In the genomic region with DNA sequence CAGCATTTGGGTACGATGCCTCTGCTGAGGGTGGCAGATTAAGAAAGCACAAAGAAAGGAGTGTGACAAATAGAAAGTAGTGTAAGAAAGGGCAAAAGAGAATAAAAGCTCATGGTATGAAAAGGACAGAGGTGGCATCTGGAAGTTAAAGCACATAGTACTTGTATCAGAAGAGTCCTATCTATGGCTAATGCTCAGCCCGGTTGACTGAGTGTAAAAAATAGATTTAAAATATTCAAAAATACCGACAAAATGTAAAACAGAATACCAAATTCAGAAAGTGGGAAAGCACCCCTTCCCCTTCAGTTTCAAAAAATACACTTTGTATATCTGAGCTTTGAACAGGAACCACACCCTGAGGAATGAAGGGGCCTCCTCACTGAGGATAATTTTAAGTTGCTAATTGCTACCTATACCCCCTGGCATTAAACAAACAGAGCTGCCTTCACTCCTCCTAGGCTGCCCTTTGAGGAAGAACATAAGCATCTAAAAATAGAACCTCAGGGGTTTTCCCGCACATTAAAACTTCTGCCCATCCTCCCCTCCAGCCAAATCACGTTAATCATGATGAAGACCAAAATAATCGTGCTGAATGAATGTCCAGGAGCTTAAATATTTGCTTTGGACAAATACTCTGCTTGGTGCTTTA, we compare ENCODE assay signal across 18 cellular contexts. TPM values are rescaled to one million over a fixed set of nuclear protein-coding genes. Genes with fewer than 3 reads are reported as not detected.
DNase-seq lines count a peak whose midpoint lies in the region; ATAC-seq and TF ChIP-seq lines count a peak whose summit lies in the region.
"Had no signal": no experiment of that assay in that cellular context is flagged by ENCODE, and none has a peak within 500 bp of the region (broad histone marks: within the 10 kb centered on the region; RNA-seq: fewer than 3 reads in every experiment).

No MANE protein-coding gene starts in this region.

- no peaks in the 10 kb centered on the region for H3K79me2 ChIP-seq in GM23248 (ENCODE audit: insufficient read depth)
- no peaks in the 10 kb centered on the region for H3K79me2 ChIP-seq in H9 (ENCODE audit: insufficient read depth, low read length)

- H3K4me1 ChIP-seq in CD4-positive, CD25-positive, alpha-beta regulatory T cell (ENCODE audit: control insufficient read depth, insufficient read depth, low read length, poor library complexity, severe bottlenecking): peaks cover 19% of the 10 kb centered on the region
- H3K4me1 ChIP-seq in GM23248 (ENCODE audit: insufficient read depth) (peaks cover 28% of the 10 kb centered on the region), H9 (ENCODE audit: insufficient read depth, low read length) (no peaks in the 10 kb centered on the region)

- H3K27ac Mint-ChIP-seq in CD4-positive, CD25-positive, alpha-beta regulatory T cell: peak overlapping the region in 2 of 3 donors; percentile 48 to 62
- H3K27ac Mint-ChIP-seq in memory B cell (peak overlapping the region; percentile 90), H9 (no peak overlapping the region)
- H3K27ac Mint-ChIP-seq: activated naive CD4-positive, alpha-beta T cell treated with anti-CD3 and anti-CD28 coated beads for 36 hours had no signal

- no peak overlapping the region for H3K4ac ChIP-seq in H9 (ENCODE audit: low read depth, low read length)

- no peak overlapping the region for H3T11ph ChIP-seq in H9 (ENCODE audit: low read length)

- H2AK5ac ChIP-seq in H9 (ENCODE audit: insufficient read length, low read length): no peak overlapping the region

- no peak overlapping the region for H3K23ac ChIP-seq in H9 (ENCODE audit: insufficient read length, low read depth, low read length)

- 0 out of 2 replicates have a peak, but pooled peaks cover 3% of the 10 kb centered on the region for H3K9me2 ChIP-seq in GM23248 (ENCODE audit: insufficient read depth)

- H3K23me2 ChIP-seq in H9 (ENCODE audit: insufficient read length, low read depth, low read length, poor library complexity, severe bottlenecking): no peaks in the 10 kb centered on the region

- no peaks in the 10 kb centered on the region for H3K27me3 Mint-ChIP-seq in CD4-positive, CD25-positive, alpha-beta regulatory T cell
- H3K27me3 Mint-ChIP-seq in memory B cell: no peaks in the 10 kb centered on the region
- no peaks in the 10 kb centered on the region for H3K27me3 Mint-ChIP-seq in H9 (ENCODE audit: low read depth)

- peaks cover 0 to 3% of the 10 kb centered on the region in 2 experiments for H3K9me3 ChIP-seq in CD4-positive, CD25-positive, alpha-beta regulatory T cell (ENCODE audit: control insufficient read depth in 2 of 2, low read length in 2 of 2)
- H3K9me3 ChIP-seq in GM23248 (ENCODE audit: low read depth) (no peaks in the 10 kb centered on the region), H9 (ENCODE audit: control insufficient read depth, low read depth, low read length) (no peaks in the 10 kb centered on the region)
- H3K9me3 ChIP-seq: vagina had no signal

- H3K36me3 ChIP-seq in CD4-positive, CD25-positive, alpha-beta regulatory T cell (ENCODE audit: control insufficient read depth, insufficient read depth, low read length): no peaks in the 10 kb centered on the region
- no peaks in the 10 kb centered on the region for H3K36me3 ChIP-seq in GM23248 (ENCODE audit: low read depth)
- H3K36me3 ChIP-seq: vagina had no signal

- no peak overlapping the region for H3K4me2 ChIP-seq in GM23248 (ENCODE audit: unreplicated experiment)
- H3K4me2 ChIP-seq in H9 (ENCODE audit: insufficient read depth, insufficient read length, low read length): no peak overlapping the region

- no peak overlapping the region for H2BK20ac ChIP-seq in H9 (ENCODE audit: low read depth, low read length, poor library complexity, severe bottlenecking)

- no peak overlapping the region for H4K91ac ChIP-seq in H9 (ENCODE audit: insufficient read length, low read depth, low read length)

- H3K79me1 ChIP-seq in H9 (ENCODE audit: insufficient read depth, low read depth, low read length, poor library complexity, severe bottlenecking): no peaks in the 10 kb centered on the region

- DNase-seq in CD4-positive, CD25-positive, alpha-beta regulatory T cell: no peak
- DNase-seq in GM23248: no peak
- DNase-seq in RPMI7951 (ENCODE audit: low read depth): peak; percentile 64
- peak in 1 of 2 donors; percentile 38 for DNase-seq in memory B cell (ENCODE audit: low spot score in 2 of 2)
- no peak for DNase-seq in H9
- DNase-seq in substantia nigra (lab: John Stamatoyannopoulos, UW): no peak
- DNase-seq in DMS 273 treated with DMSO at 0.1 percent for 48 hours (lab: John Stamatoyannopoulos, UW): no peak
- DNase-seq: activated CD4-positive, alpha-beta T cell treated with anti-CD3 and anti-CD28 coated beads for 4 hours; activated naive CD4-positive, alpha-beta T cell treated with anti-CD3 and anti-CD28 coated beads for 36 hours; NCI-H187; NCI-H774; stimulated activated naive CD8-positive, alpha-beta T cell treated with anti-CD3 and anti-CD28 coated beads, Interleukin-15, Interleukin-2, amounts not matched to agents 100 U/mL and 50 U/mL, for 24 hours had no signal

- no peak overlapping the region for H2BK15ac ChIP-seq in H9 (ENCODE audit: low read depth, low read length)

- no peak overlapping the region for H3K4me3 Mint-ChIP-seq in CD4-positive, CD25-positive, alpha-beta regulatory T cell
- H3K4me3 Mint-ChIP-seq in memory B cell: peak overlapping the region; percentile 38
- H3K4me3 Mint-ChIP-seq in H9: no peak overlapping the region
- H3K4me3 Mint-ChIP-seq: activated naive CD4-positive, alpha-beta T cell treated with anti-CD3 and anti-CD28 coated beads for 36 hours had no signal

- H3F3A ChIP-seq in GM23248 (ENCODE audit: insufficient read depth): no peaks in the 10 kb centered on the region

- H4K20me1 ChIP-seq in GM23248 (ENCODE audit: insufficient read depth) (no peaks in the 10 kb centered on the region), H9 (ENCODE audit: control insufficient read depth, insufficient read depth, insufficient read length) (no peaks in the 10 kb centered on the region)

- no peak overlapping the region for H3K27ac ChIP-seq in CD4-positive, CD25-positive, alpha-beta regulatory T cell (ENCODE audit: insufficient read depth, low read length, poor library complexity, severe bottlenecking)
- H3K27ac ChIP-seq in GM23248 (no peak overlapping the region), H9 (ENCODE audit: insufficient read length, low read depth, low read length) (no peak overlapping the region), substantia nigra (ENCODE audit: low read depth, low read length, poor library complexity, severe bottlenecking) (no peak overlapping the region)
- H3K27ac ChIP-seq: vagina had no signal

- peaks cover 0 to 26% (median 14%) of the 10 kb centered on the region in 4 donors for H3K4me1 Mint-ChIP-seq in CD4-positive, CD25-positive, alpha-beta regulatory T cell
- H3K4me1 Mint-ChIP-seq in memory B cell: peaks cover 34% of the 10 kb centered on the region
- peaks cover 10 to 15% of the 10 kb centered on the region in 2 experiments for H3K4me1 Mint-ChIP-seq in H9

- no peak overlapping the region for H4K5ac ChIP-seq in H9 (ENCODE audit: insufficient read length, low read depth, low read length)

- H3K9me3 Mint-ChIP-seq in CD4-positive, CD25-positive, alpha-beta regulatory T cell: peaks cover 0 to 2% (median 0%) of the 10 kb centered on the region in 7 donors
- H3K9me3 Mint-ChIP-seq in memory B cell (peaks cover 3% of the 10 kb centered on the region), H9 (0 out of 5 replicates have a peak, but pooled peaks cover 0 to 2% of the 10 kb centered on the region in 2 experiments)
- H3K9me3 Mint-ChIP-seq: activated naive CD4-positive, alpha-beta T cell treated with anti-CD3 and anti-CD28 coated beads for 36 hours had no signal

- no peak overlapping the region for H3K56ac ChIP-seq in H9 (ENCODE audit: insufficient read length, low read depth, low read length)

- no peak overlapping the region for H4K8ac ChIP-seq in H9 (replicated peaks; ENCODE audit: insufficient read length, low read depth, low read length)

- ATAC-seq in CD4-positive, CD25-positive, alpha-beta regulatory T cell (ENCODE audit: low read depth in 2 of 2): no peak
- ATAC-seq in memory B cell (ENCODE audit: low read depth) (peak; percentile 75), HG03175 (IDR thresholded peaks at IDR 0.05; ENCODE audit: unreplicated experiment) (no peak)

- H3K9ac ChIP-seq in GM23248: no peak overlapping the region
- no peak overlapping the region for H3K9ac ChIP-seq in H9 (ENCODE audit: extremely low read depth, insufficient read length, low read length)

- no peaks in the 10 kb centered on the region for H3K27me3 ChIP-seq in CD4-positive, CD25-positive, alpha-beta regulatory T cell (ENCODE audit: control insufficient read depth, insufficient read depth, low read length)
- H3K27me3 ChIP-seq in GM23248 (replicated peaks; ENCODE audit: insufficient read depth) (no peaks in the 10 kb centered on the region), H9 (ENCODE audit: insufficient read depth, low read length) (no peaks in the 10 kb centered on the region)
- H3K27me3 ChIP-seq: vagina had no signal

- no peak overlapping the region for H3K4me3 ChIP-seq in CD4-positive, CD25-positive, alpha-beta regulatory T cell (ENCODE audit: low read depth, low read length)
- H3K4me3 ChIP-seq in GM23248: no peak overlapping the region
- H3K4me3 ChIP-seq: vagina had no signal

- no peak overlapping the region for H3K14ac ChIP-seq in H9 (ENCODE audit: insufficient read depth, low read length)

- 87 to 89% methylated on average over 6 of the region's 6 CpGs for WGBS in GM23248 (ENCODE audit: low coverage in 1 of 2, low lambda C conversion rate in 2 of 2, missing lambda C conversion rate in 2 of 2), 2 experiments
- no CpG with 5 or more reads among the region's 6 CpGs for WGBS in H9 (ENCODE audit: extremely low coverage, insufficient read length, low lambda C conversion rate)

- H3K18ac ChIP-seq in H9 (ENCODE audit: insufficient read length, low read depth, low read length): no peak overlapping the region

- no peaks in the 10 kb centered on the region for H3K36me3 Mint-ChIP-seq in CD4-positive, CD25-positive, alpha-beta regulatory T cell
- H3K36me3 Mint-ChIP-seq in memory B cell (peaks cover 2% of the 10 kb centered on the region), H9 (ENCODE audit: insufficient read depth in 1 of 3, low read depth in 3 of 3) (no peaks in the 10 kb centered on the region; a peak in 1 of 7 replicates)

- no peak overlapping the region for H2BK12ac ChIP-seq in H9 (ENCODE audit: insufficient read length, low read depth, low read length)

- in situ Hi-C loops in GM23248 (cut with MboI): loop anchor here (10.0 to 25.0 kb wide), 2 partner anchors 715 to 813 kb away; a partner anchor contains a TSS

- no peak overlapping the region for H2BK120ac ChIP-seq in H9 (ENCODE audit: low read depth, low read length, poor library complexity, severe bottlenecking)

- H2AFZ ChIP-seq in GM23248: peak overlapping the region; percentile 65; the same call in 1 of the 2 replicates
- no peak overlapping the region for H2AFZ ChIP-seq in H9 (ENCODE audit: low read length)

- no peak for TF ChIP-seq CTCF in H9 (conservative IDR thresholded peaks at IDR 0.05)

- H2BK5ac ChIP-seq in H9 (ENCODE audit: insufficient read length, low read length): no peak overlapping the region

RNA-seq across cellular contexts. Expression of a gene that starts 43.3 kb away (rescaled TPM):
- not detected for total RNA-seq in CD4-positive, CD25-positive, alpha-beta regulatory T cell
- under 1 TPM in 3 of 4 donors, not detected in 1; 0.17 to 0.47 (median 0.18) TPM for polyA plus RNA-seq in CD4-positive, CD25-positive, alpha-beta regulatory T cell
- not detected in 2 replicates for total RNA-seq in GM23248 (2014; rRNA removed; shearing (Covaris generic))
- not detected in 2 replicates for polyA plus RNA-seq in GM23248 (2016; fragmentation: Nextera tagmentation; extraction: Ambion mirVana)
- 0.12 TPM in 1 of 2 replicates, not detected in the other for total RNA-seq in RPMI7951 (2014; rRNA removed; shearing (Covaris generic))
- total RNA-seq in H9 (2021): 1.5 and 1.8 TPM in 2 replicates
- total RNA-seq: activated naive CD4-positive, alpha-beta T cell treated with anti-CD3 and anti-CD28 coated beads for 36 hours; esophagus mucosa; omental fat pad; T-helper 2 cell treated with Interferon-gamma antibody and Interleukin-4, amounts not matched to agents 100 ng/mL and 5 ng/mL, for 36 hours; vagina had no signal
- polyA plus RNA-seq: keratinocyte had no signal

Comparison
In these comparisons a context has a peak if more than half of its experiments do, and no peak if none do; other contexts are left out.
1. H3K27ac Mint-ChIP-seq: peak in CD4-positive, CD25-positive, alpha-beta regulatory T cell (2 of 3) and memory B cell (single experiment); none in H9 (0 of 3).